ENCODE assay signal across 8 cellular contexts in genomic region chr14:73570913-73571312, GRCh38. TPM values are rescaled to one million over a fixed set of nuclear protein-coding genes. Genes with fewer than 3 reads are reported as not detected.
DNase-seq lines count a peak whose midpoint lies in the region; ATAC-seq, FAIRE-seq and TF ChIP-seq lines count a peak whose summit lies in the region.
"Not testable (repeated sequence)": the region's sequence is repeated elsewhere in the genome, so short reads cannot be mapped to it uniquely, and the experiment has no call there.

No MANE protein-coding gene starts in this region.

- H3K4me3 ChIP-seq in GM23338; MG63; fibroblast of lung (replicated peaks in 1 of 4; ENCODE audit: control extremely low read depth in 1 of 4, insufficient read depth in 1 of 4, low read depth in 3 of 4, low read length in 4 of 4): not testable (repeated sequence)

- H3K4me1 ChIP-seq in GM23338 (ENCODE audit: insufficient read depth): peaks cover 13% of the 10 kb centered on the region
- not testable (repeated sequence) for H3K4me1 ChIP-seq in fibroblast of lung (ENCODE audit: control insufficient read depth, extremely low read depth, insufficient read depth, low read length)

- H3K79me2 ChIP-seq in GM23338 (replicated peaks; ENCODE audit: insufficient read depth); fibroblast of lung (ENCODE audit: control insufficient read depth, insufficient read depth, low read length): not testable (repeated sequence)

- H3K9me3 Mint-ChIP-seq in GM23338: peaks cover 22% of the 10 kb centered on the region
- H3K9me3 Mint-ChIP-seq in naive B cell: not testable (repeated sequence)

- DNase-seq in D721Med (ENCODE audit: insufficient read length, low spot score) (peak; percentile 32), GM23338 (ENCODE audit: low spot score) (peak; percentile 77), MG63 (peak; percentile 39), SW480 (ENCODE audit: low spot score) (peak; percentile 48), fibroblast of lung (ENCODE audit: low read depth in 2 of 2) (peak; percentile 21 to 31), naive B cell (peak; percentile 54)
- DNase-seq in activated effector memory CD4-positive, alpha-beta T cell treated with Interleukin-2 at 50 U/mL for 16 hours: peak; percentile 58
- peak; percentile 38 for DNase-seq in stimulated activated CD8-positive, alpha-beta memory T cell treated with anti-CD3 and anti-CD28 coated beads, Interleukin-7, amount 100 ng/mL, for 24 hours (ENCODE audit: low read depth)

- TF ChIP-seq CTCF in D721Med (IDR thresholded peaks at IDR 0.05; ENCODE audit: insufficient read depth, missing control alignments) (peak; percentile 47), GM23338 (conservative IDR thresholded peaks at IDR 0.05; ENCODE audit: low read depth in 2 of 2) (peak; percentile 64), fibroblast of lung (conservative IDR thresholded peaks at IDR 0.05 in 1 of 2, IDR thresholded peaks at IDR 0.05 in 1 of 2; ENCODE audit: low read depth in 1 of 2, low read length in 2 of 2) (peak; percentile 53 to 57)

- H3K4me2 ChIP-seq in GM23338; fibroblast of lung (ENCODE audit: extremely low read depth, insufficient read depth, low read length): not testable (repeated sequence)

- not testable (repeated sequence) for H2AFZ ChIP-seq in GM23338; fibroblast of lung (ENCODE audit: low read length)

- ATAC-seq in GM23338: peak; percentile 77
- ATAC-seq in naive B cell (ENCODE audit: low read depth in 2 of 2): peak; percentile 64 to 71

- H3K9me3 ChIP-seq in MG63; fibroblast of lung (ENCODE audit: control insufficient read depth, insufficient read depth, low read depth, low read length): not testable (repeated sequence)

- H4K20me1 ChIP-seq in GM23338 (replicated peaks; ENCODE audit: insufficient read depth); fibroblast of lung (ENCODE audit: control insufficient read depth, extremely low read depth, insufficient read depth, low read length): not testable (repeated sequence)

- H3K27me3 Mint-ChIP-seq in GM23338 (ENCODE audit: insufficient read depth, low read depth, poor library complexity): peaks cover 19% of the 10 kb centered on the region
- not testable (repeated sequence) for H3K27me3 Mint-ChIP-seq in naive B cell

- not testable (repeated sequence) for H3K27ac ChIP-seq in GM23338 (ENCODE audit: low read depth); fibroblast of lung (ENCODE audit: insufficient read depth, low read length)

- peaks cover 36% of the 10 kb centered on the region for H3K36me3 Mint-ChIP-seq in GM23338 (ENCODE audit: low read depth)
- not testable (repeated sequence) for H3K36me3 Mint-ChIP-seq in naive B cell

- H3K4me1 Mint-ChIP-seq in GM23338: peaks cover 25% of the 10 kb centered on the region
- H3K4me1 Mint-ChIP-seq in naive B cell: peaks cover 16 to 39% (median 28%) of the 10 kb centered on the region in 3 donors

- not testable (repeated sequence) for FAIRE-seq in D721Med (lab: Jason Lieb, UNC)

- H3K36me3 ChIP-seq in GM23338 (ENCODE audit: insufficient read depth); MG63; fibroblast of lung (ENCODE audit: control insufficient read depth, insufficient read depth, low read length): not testable (repeated sequence)

- not testable (repeated sequence) for H3F3A ChIP-seq in GM23338 (replicated peaks; ENCODE audit: low read depth)

- not testable (repeated sequence) for H3K9me2 ChIP-seq in GM23338 (ENCODE audit: insufficient read depth)

- H3K9ac ChIP-seq in fibroblast of lung (ENCODE audit: insufficient read depth, low read length): not testable (repeated sequence)

- peaks cover 14% of the 10 kb centered on the region; the same call in 1 of the 2 replicates for H3K27me3 ChIP-seq in GM23338 (ENCODE audit: insufficient read depth)
- H3K27me3 ChIP-seq in MG63; fibroblast of lung (ENCODE audit: control insufficient read depth, insufficient read depth, low read length): not testable (repeated sequence)

- not testable (repeated sequence) for H3K4me3 Mint-ChIP-seq in GM23338
- H3K4me3 Mint-ChIP-seq in naive B cell: peak overlapping the region in 5 of 8 donors; percentile 25 to 98 (median 95)

- not testable (repeated sequence) for H3K27ac Mint-ChIP-seq in GM23338
- H3K27ac Mint-ChIP-seq in naive B cell: peak overlapping the region in 2 of 6 donors; percentile 47 to 49

RNA-seq across cellular contexts. Expression of gene ACOT2, which starts 1.9 kb away (rescaled TPM):
- total RNA-seq in GM23338 (2014; rRNA removed; shearing (Covaris generic)): 9.1 and 10.7 TPM in 2 replicates
- polyA plus RNA-seq in GM23338 (2016; fragmentation: Nextera tagmentation; extraction: Ambion mirVana): 9.6 and 9.8 TPM in 2 replicates
- 27.8 and 33.4 TPM in 2 replicates for total RNA-seq in MG63 (2014; rRNA removed; shearing (Covaris generic); ENCODE audit: low replicate concordance)
- total RNA-seq in fibroblast of lung: 21.3 and 27.1 TPM in 2 replicates
- 23.2 and 39.1 TPM in 2 replicates for polyA plus RNA-seq in fibroblast of lung
- polyA plus RNA-seq in fibroblast of lung (2012): 25.3 and 37.2 TPM in 2 replicates
- polyA minus RNA-seq in fibroblast of lung (ENCODE audit: low replicate concordance): 7.0 and 7.6 TPM in 2 replicates
- polyA plus RNA-seq in naive B cell (ENCODE audit: low read depth in 6 of 6): 10 to 100 TPM; 12.9 to 30.9 (median 23.6) TPM

RNA-seq across cellular contexts. Expression of gene HEATR4, which starts 12.2 kb away (rescaled TPM):
- total RNA-seq in GM23338 (2014; rRNA removed; shearing (Covaris generic)): 0.56 TPM in 1 of 2 replicates, not detected in the other
- 1.6 and 1.7 TPM in 2 replicates for polyA plus RNA-seq in GM23338 (2016; fragmentation: Nextera tagmentation; extraction: Ambion mirVana)
- total RNA-seq in MG63 (2014; rRNA removed; shearing (Covaris generic); ENCODE audit: low replicate concordance): not detected in 2 replicates
- total RNA-seq in fibroblast of lung: under 0.01 and 0.17 TPM in 2 replicates
- polyA plus RNA-seq in fibroblast of lung: 0.01 and 0.02 TPM in 2 replicates
- polyA plus RNA-seq in fibroblast of lung (2012): not detected in 2 replicates
- not detected in 2 replicates for polyA minus RNA-seq in fibroblast of lung (ENCODE audit: low replicate concordance)
- polyA plus RNA-seq in naive B cell (ENCODE audit: low read depth in 6 of 6): under 1 TPM in 4 of 6 donors, not detected in 2; 0.19 to 0.60 (median 0.27) TPM

RNA-seq across cellular contexts. Expression of gene ACOT4, which starts 20.8 kb away (rescaled TPM):
- 1.6 and 3.7 TPM in 2 replicates for total RNA-seq in GM23338 (2014; rRNA removed; shearing (Covaris generic))
- polyA plus RNA-seq in GM23338 (2016; fragmentation: Nextera tagmentation; extraction: Ambion mirVana) (0.97 and 1.0 TPM in 2 replicates), fibroblast of lung (0.14 and 0.17 TPM in 2 replicates), naive B cell (ENCODE audit: low read depth in 6 of 6) (under 1 TPM in 4 of 6 donors, not detected in 2; 0.10 to 0.61 (median 0.35) TPM)
- 0.44 and 0.76 TPM in 2 replicates for total RNA-seq in MG63 (2014; rRNA removed; shearing (Covaris generic); ENCODE audit: low replicate concordance)
- 0.51 and 1.7 TPM in 2 replicates for total RNA-seq in fibroblast of lung
- 0.26 and 0.28 TPM in 2 replicates for polyA plus RNA-seq in fibroblast of lung (2012)
- not detected in 2 replicates for polyA minus RNA-seq in fibroblast of lung (ENCODE audit: low replicate concordance)

RNA-seq across cellular contexts. Expression of gene ACOT1, which starts 34.0 kb away (rescaled TPM):
- total RNA-seq in GM23338 (2014; rRNA removed; shearing (Covaris generic)): 6.0 and 9.2 TPM in 2 replicates
- 3.7 and 5.1 TPM in 2 replicates for polyA plus RNA-seq in GM23338 (2016; fragmentation: Nextera tagmentation; extraction: Ambion mirVana)
- 0.16 TPM in 1 of 2 replicates, not detected in the other for total RNA-seq in MG63 (2014; rRNA removed; shearing (Covaris generic); ENCODE audit: low replicate concordance)
- 2.3 and 5.4 TPM in 2 replicates for total RNA-seq in fibroblast of lung
- polyA plus RNA-seq in fibroblast of lung: 7.6 and 16.6 TPM in 2 replicates
- 6.1 and 14.0 TPM in 2 replicates for polyA plus RNA-seq in fibroblast of lung (2012)
- polyA minus RNA-seq in fibroblast of lung (ENCODE audit: low replicate concordance): 1.7 and 21.8 TPM in 2 replicates
- 1 to 10 TPM; 1.4 to 4.0 (median 2.1) TPM for polyA plus RNA-seq in naive B cell (ENCODE audit: low read depth in 6 of 6)

RNA-seq across cellular contexts. Expression of gene ACOT6, which starts 41.4 kb away (rescaled TPM):
- total RNA-seq in GM23338 (2014; rRNA removed; shearing (Covaris generic)): 0.83 TPM in 1 of 2 replicates, not detected in the other
- polyA plus RNA-seq in GM23338 (2016; fragmentation: Nextera tagmentation; extraction: Ambion mirVana) (0.24 and 0.44 TPM in 2 replicates), fibroblast of lung (not detected in 2 replicates), naive B cell (ENCODE audit: low read depth in 6 of 6) (not detected)
- total RNA-seq in MG63 (2014; rRNA removed; shearing (Covaris generic); ENCODE audit: low replicate concordance): not detected in 2 replicates
- not detected in 2 replicates for total RNA-seq in fibroblast of lung
- not detected in 2 replicates for polyA plus RNA-seq in fibroblast of lung (2012)
- polyA minus RNA-seq in fibroblast of lung (ENCODE audit: low replicate concordance): not detected in 2 replicates

Comparison
In these comparisons a context has a peak if more than half of its experiments do, and no peak if none do; other contexts are left out.
1. DNase-seq: peak in every context shown above with its lines; median percentile 77 in GM23338; 58 in activated effector memory CD4-positive, alpha-beta T cell treated with Interleukin-2 at 50 U/mL for 16 hours; 54 in naive B cell; 48 in SW480; 39 in MG63; 38 in stimulated activated CD8-positive, alpha-beta memory T cell treated with anti-CD3 and anti-CD28 coated beads, Interleukin-7, amount 100 ng/mL, for 24 hours; 32 in D721Med; 26 in fibroblast of lung.